8 cellular contexts compared by ENCODE assay signal in the genomic region with DNA sequence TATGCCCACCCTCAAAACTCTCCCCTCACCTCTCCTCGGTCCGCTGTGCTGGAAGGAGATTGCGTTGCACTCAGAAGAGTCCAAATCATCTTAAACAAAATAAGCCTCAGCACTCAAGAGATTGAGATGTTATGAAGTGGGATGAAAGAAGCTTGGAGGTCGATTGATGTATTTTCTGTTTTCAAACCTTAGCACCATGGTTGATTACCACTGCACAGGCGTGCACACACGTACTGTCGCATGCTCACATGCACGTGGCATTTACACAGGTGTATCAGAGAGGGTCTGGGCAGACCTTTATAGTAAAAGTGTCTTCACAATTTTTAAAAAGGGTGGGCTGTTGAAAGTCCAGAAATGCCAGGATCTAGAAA. TPM values are rescaled to one million over a fixed set of nuclear protein-coding genes. Genes with fewer than 3 reads are reported as not detected.
DNase-seq lines count a peak whose midpoint lies in the region; ATAC-seq and TF ChIP-seq lines count a peak whose summit lies in the region.

No MANE protein-coding gene starts in this region.

- DNase-seq in activated T-cell treated with anti-CD3 and anti-CD28 coated beads, Interleukin-2, amount 50 U/mL, for 72 hours: no peak
- DNase-seq in activated T-cell treated with anti-CD3 and anti-CD28 coated beads, Interleukin-2, amount 50 U/mL, for 1 hour: no peak
- DNase-seq in lower leg skin (ENCODE audit: low spot score in 2 of 2): no peak
- no peak for DNase-seq in upper lobe of left lung
- DNase-seq in amygdala (lab: John Stamatoyannopoulos, UW): no peak

- no peak for TF ChIP-seq EP300 in upper lobe of left lung (IDR thresholded peaks at IDR 0.05)

- intact Hi-C loops in lower leg skin (cut with DNase I; ENCODE audit: low total_unique reads): no loop called here

- H3K4me1 Mint-ChIP-seq in activated T-cell treated with anti-CD3 and anti-CD28 coated beads, Interleukin-2, amount 50 U/mL, for 72 hours (ENCODE audit: low read depth): peaks cover 24% of the 10 kb centered on the region

- H3K9me3 ChIP-seq in upper lobe of left lung: no peaks in the 10 kb centered on the region

- no peak for TF ChIP-seq CTCF in lower leg skin (IDR thresholded peaks at IDR 0.05)
- TF ChIP-seq CTCF in upper lobe of left lung (IDR thresholded peaks at IDR 0.05): no peak

- peak overlapping the region; percentile 93 to 97 for H3K4me3 Mint-ChIP-seq in activated T-cell treated with anti-CD3 and anti-CD28 coated beads, Interleukin-2, amount 50 U/mL, for 72 hours

- H3K36me3 ChIP-seq in upper lobe of left lung: no peaks in the 10 kb centered on the region

- TF ChIP-seq POLR2A in lower leg skin (IDR thresholded peaks at IDR 0.05) (no peak), upper lobe of left lung (IDR thresholded peaks at IDR 0.05) (no peak)

- H3K4me3 ChIP-seq in lower leg skin (ENCODE audit: low read depth, poor library complexity, severe bottlenecking) (peak overlapping the region; percentile 2), upper lobe of left lung (peak overlapping the region; percentile 31 to 77 (median 62))

- ATAC-seq in activated T-cell treated with anti-CD3 and anti-CD28 coated beads, Interleukin-2, amount 50 U/mL, for 72 hours (replicated peaks in 1 of 2): no peak
- ATAC-seq in upper lobe of left lung (ENCODE audit: low FRiP score in 2 of 2) (no peak), GM18858 (IDR thresholded peaks at IDR 0.05; ENCODE audit: unreplicated experiment) (no peak), GM19328 (IDR thresholded peaks at IDR 0.05; ENCODE audit: unreplicated experiment) (no peak)

- no peaks in the 10 kb centered on the region for H3K27me3 ChIP-seq in upper lobe of left lung

- H3K36me3 Mint-ChIP-seq in activated T-cell treated with anti-CD3 and anti-CD28 coated beads, Interleukin-2, amount 50 U/mL, for 72 hours (ENCODE audit: insufficient read depth in 2 of 2): peaks cover 0 to 5% of the 10 kb centered on the region in 2 donors

- 5% methylated on average over 8 of the region's 8 CpGs for WGBS in lower leg skin, 2 donors
- WGBS in upper lobe of left lung, 2 donors: 14 to 21% methylated on average over 8 of the region's 8 CpGs

- no peaks in the 10 kb centered on the region for H3K9me3 Mint-ChIP-seq in activated T-cell treated with anti-CD3 and anti-CD28 coated beads, Interleukin-2, amount 50 U/mL, for 72 hours

- peaks cover 7% of the 10 kb centered on the region for H3K27me3 Mint-ChIP-seq in activated T-cell treated with anti-CD3 and anti-CD28 coated beads, Interleukin-2, amount 50 U/mL, for 72 hours (ENCODE audit: low read depth)

- peak overlapping the region; percentile 40 for H3K27ac Mint-ChIP-seq in activated T-cell treated with anti-CD3 and anti-CD28 coated beads, Interleukin-2, amount 50 U/mL, for 72 hours

- H3K27ac ChIP-seq in angular gyrus (ENCODE audit: low read depth, low read length): peak overlapping the region; percentile 64
- peak overlapping the region; percentile 54 to 82 (median 78) for H3K27ac ChIP-seq in upper lobe of left lung

- peaks cover 5 to 20% (median 7%) of the 10 kb centered on the region in 4 donors for H3K4me1 ChIP-seq in upper lobe of left lung

RNA-seq across cellular contexts. Expression of a gene that starts 0.6 kb away (rescaled TPM):
- 1 to 10 TPM; 8.0 to 9.5 TPM for total RNA-seq in activated T-cell treated with anti-CD3 and anti-CD28 coated beads, Interleukin-2, amount 50 U/mL, for 72 hours
- total RNA-seq in lower leg skin (1 to 10 TPM in 2 of 4 donors, under 1 TPM in 2; 0.44 to 2.0 (median 1.2) TPM), upper lobe of left lung (10 to 100 TPM in 5 of 6 donors, 1 to 10 TPM in 1; 7.0 to 26.3 (median 14.4) TPM)
